ENCODE assay signal across 9 cellular contexts in the genomic region with DNA sequence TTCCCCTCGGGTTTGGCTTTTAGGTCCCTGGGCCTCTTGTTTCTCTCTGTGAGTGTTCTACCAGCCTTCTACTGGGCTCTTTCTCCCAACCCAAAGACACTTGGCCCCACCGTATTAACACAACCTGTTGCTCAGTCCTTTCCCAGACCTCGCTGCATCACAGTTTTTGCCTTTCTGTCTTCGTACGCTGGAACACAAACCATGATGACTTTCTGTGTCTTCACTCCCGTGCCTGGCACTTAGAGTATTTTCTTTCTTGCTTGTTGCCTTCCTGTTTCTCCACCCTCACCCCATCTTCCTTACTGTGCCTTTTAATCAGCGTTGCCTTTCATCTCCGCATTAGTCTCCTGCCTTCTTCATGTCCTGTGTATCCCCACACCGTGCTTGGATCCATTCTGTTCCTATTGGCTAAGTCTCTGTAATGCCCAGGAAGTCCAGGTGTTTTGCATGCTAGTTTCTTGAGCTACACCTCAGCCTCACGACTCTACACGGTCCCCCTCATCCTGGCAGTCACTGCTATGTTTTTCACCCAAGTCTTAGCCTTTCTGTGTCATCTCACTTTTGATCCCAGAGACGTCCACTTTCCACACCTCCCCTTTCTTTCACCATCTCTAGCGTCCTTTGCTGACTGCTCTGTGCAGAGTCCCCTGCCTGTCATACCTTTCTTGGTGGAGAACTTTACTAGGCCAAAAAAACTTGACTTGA. TPM values are rescaled to one million over a fixed set of nuclear protein-coding genes. Genes with fewer than 3 reads are reported as not detected.
DNase-seq lines count a peak whose midpoint lies in the region; ATAC-seq, FAIRE-seq and TF ChIP-seq lines count a peak whose summit lies in the region.
"Had no signal": no experiment of that assay in that cellular context is flagged by ENCODE, and none has a peak within 500 bp of the region (broad histone marks: within the 10 kb centered on the region; RNA-seq: fewer than 3 reads in every experiment).

No MANE protein-coding gene starts in this region.

- H4K20me1 ChIP-seq in KMS-11 (ENCODE audit: insufficient read depth), result peaks cover 9% of the 10 kb centered on the region; the same call in 1 of the 2 replicates

- no peak for DNase-seq in AG04450 (ENCODE audit: low read depth, low spot score)
- DNase-seq in cardiac fibroblast (ENCODE audit: low read depth in 2 of 2), result peak in 1 of 2 donors; percentile 9
- no peak for DNase-seq in stimulated activated CD4-positive, alpha-beta T cell treated with anti-CD3 and anti-CD28 coated beads, Interleukin-1b, Interleukin-23, amount 100 ng/mL, for 48 hours
- DNase-seq in HTR-8/SVneo (ENCODE audit: insufficient read length, low spot score), result no peak
- no peak for DNase-seq in activated CD4-positive, CD25-positive, alpha-beta regulatory T cell treated with anti-CD3 and anti-CD28 coated beads, Interleukin-2, amount 50 U/mL, for 72 hours

- H3K4me1 ChIP-seq in KMS-11 (ENCODE audit: low read depth, poor library complexity, severe bottlenecking) (peaks cover 41% of the 10 kb centered on the region), muscle layer of colon (ENCODE audit: insufficient read depth, low read length) (peaks cover 41% of the 10 kb centered on the region)

- H3K36me3 ChIP-seq in KMS-11 (ENCODE audit: insufficient read depth), result no peaks in the 10 kb centered on the region
- H3K36me3 ChIP-seq in muscle layer of colon (ENCODE audit: insufficient read depth, low read length), result peaks cover 25% of the 10 kb centered on the region

- ATAC-seq in HG02759 (IDR thresholded peaks at IDR 0.05; ENCODE audit: unreplicated experiment), result no peak

- CTCF ChIA-PET in AG04450 (lab: Charles Lee), result interaction anchor here (1.8 kb wide), 1 partner anchor 105 kb away, joined by 10 read pairs; no protein-coding TSS in a partner anchor

- FAIRE-seq in HTR-8/SVneo (lab: Jason Lieb, UNC), result no peak
- FAIRE-seq: colon had no signal

- H3K9me3 ChIP-seq in AG04450 (ENCODE audit: control insufficient read depth, insufficient read depth, low read length) (no peaks in the 10 kb centered on the region; the same call in 1 of the 2 replicates), muscle layer of colon (ENCODE audit: low read length) (no peaks in the 10 kb centered on the region)

- H2AFZ ChIP-seq in KMS-11 (ENCODE audit: low read depth), result no peak overlapping the region

- H3K27me3 ChIP-seq in AG04450 (ENCODE audit: control insufficient read depth, insufficient read depth, low read length) (no peaks in the 10 kb centered on the region), KMS-11 (ENCODE audit: insufficient read depth, low read depth) (no peaks in the 10 kb centered on the region), muscle layer of colon (ENCODE audit: control insufficient read depth in 1 of 2, insufficient read depth in 2 of 2, low read length in 2 of 2) (no peaks in the 10 kb centered on the region)

- H3K27ac ChIP-seq in AG04450 (ENCODE audit: low read depth, low read length), result no peak overlapping the region
- H3K27ac ChIP-seq in KMS-11, result no peak overlapping the region
- peak overlapping the region; percentile 87 for H3K27ac ChIP-seq in muscle layer of colon (ENCODE audit: low read depth, low read length)

- H3K79me2 ChIP-seq in KMS-11 (ENCODE audit: insufficient read depth, low read depth), result peaks cover 61% of the 10 kb centered on the region

- POLR2A ChIA-PET in AG04450 (lab: Yijun Ruan, JAX), result no interaction called here

- TF ChIP-seq CTCF in AG04450 (IDR thresholded peaks at IDR 0.05; ENCODE audit: low read depth, low read length) (no peak), KMS-11 (conservative IDR thresholded peaks at IDR 0.05; ENCODE audit: low read depth, low read length) (no peak), cardiac fibroblast (IDR thresholded peaks at IDR 0.05; ENCODE audit: low read depth, low read length) (no peak)

- H3K4me3 ChIP-seq in AG04450 (ENCODE audit: low read depth, low read length) (peak overlapping the region; percentile 91), KMS-11 (IDR thresholded peaks at IDR 0.05; ENCODE audit: insufficient read depth, low read depth, low read length) (no peak overlapping the region), cardiac fibroblast (replicated peaks in 1 of 2; ENCODE audit: low read depth in 2 of 2, low read length in 2 of 2) (peak overlapping the region; percentile 94 to 95), muscle layer of colon (ENCODE audit: low read depth in 1 of 2, low read length in 2 of 2) (peak overlapping the region; percentile 88 to 90)

- H3K9ac ChIP-seq in KMS-11 (peak overlapping the region; percentile 76; the same call in 1 of the 2 replicates), muscle layer of colon (ENCODE audit: low read length) (peak overlapping the region; percentile 75)

- peak overlapping the region; percentile 95 for H3K4me2 ChIP-seq in KMS-11

RNA-seq across cellular contexts. Expression of a gene that starts 1.6 kb away (rescaled TPM):
- 14.5 and 16.5 TPM in 2 replicates for polyA plus RNA-seq in AG04450 (2011; rRNA removed)
- 16.7 and 17.9 TPM in 2 replicates for polyA minus RNA-seq in AG04450 (2011; rRNA and poly(A)+ RNA removed)

RNA-seq across cellular contexts. Expression of a gene that starts 27.3 kb away (rescaled TPM):
- polyA plus RNA-seq in AG04450 (2011; rRNA removed), result 15.8 and 20.9 TPM in 2 replicates
- polyA minus RNA-seq in AG04450 (2011; rRNA and poly(A)+ RNA removed), result 9.1 and 11.2 TPM in 2 replicates
